14 cellular contexts compared by ENCODE assay signal in genomic region chr12:123097521-123098084, GRCh38. TPM values are rescaled to one million over a fixed set of nuclear protein-coding genes. Genes with fewer than 3 reads are reported as not detected.
A peak's percentile ranks its signal among the peaks of the same experiment; 100 is the strongest.
DNase-seq lines count a peak whose midpoint lies in the region; ATAC-seq and TF ChIP-seq lines count a peak whose summit lies in the region.
"Had no signal": no experiment of that assay in that cellular context is flagged by ENCODE, and none has a peak within 500 bp of the region (broad histone marks: within the 10 kb centered on the region; RNA-seq: fewer than 3 reads in every experiment).

No MANE protein-coding gene starts in this region.

- no peaks in the 10 kb centered on the region for H3K79me2 ChIP-seq in neural cell (replicated peaks; ENCODE audit: insufficient read depth, low read length)

- no peak for TF ChIP-seq RAD21 in neural cell (conservative IDR thresholded peaks at IDR 0.05)

- no peaks in the 10 kb centered on the region for H3K9me3 ChIP-seq in BLaER1
- no peaks in the 10 kb centered on the region for H3K9me3 ChIP-seq in neural cell (ENCODE audit: low read length)

- H3K4me3 ChIP-seq in BLaER1 (no peak overlapping the region), neural cell (ENCODE audit: low read length) (no peak overlapping the region)
- H3K4me3 ChIP-seq: neural progenitor cell had no signal

- H2AFZ ChIP-seq in neural cell (ENCODE audit: low read depth, low read length): no peak overlapping the region
- H2AFZ ChIP-seq: neural progenitor cell had no signal

- peak overlapping the region; percentile 79 for H3K4me2 ChIP-seq in BLaER1
- no peak overlapping the region for H3K4me2 ChIP-seq in neural cell (ENCODE audit: low read length)
- H3K4me2 ChIP-seq: KMS-11, neural progenitor cell had no signal

- H3K4me3 Mint-ChIP-seq in WTC11 (no peak overlapping the region), immature natural killer cell (no peak overlapping the region)
- H3K4me3 Mint-ChIP-seq: neural progenitor cell had no signal

- H3K4me1 ChIP-seq in BLaER1: peaks cover 82% of the 10 kb centered on the region

- no peak for TF ChIP-seq EP300 in neural cell (conservative IDR thresholded peaks at IDR 0.05; ENCODE audit: poor library complexity, severe bottlenecking)

- H3K27ac Mint-ChIP-seq in WTC11 (peak overlapping the region; percentile 44; the same call in 1 of the 2 replicates), immature natural killer cell (peak overlapping the region in 1 of 6 donors; percentile 2)
- H3K27ac Mint-ChIP-seq: neural progenitor cell had no signal

- CTCF ChIA-PET in WTC11 (lab: Charles Lee): no interaction called here

- H4K20me1 ChIP-seq in BLaER1: peaks cover 50% of the 10 kb centered on the region; the same call in 1 of the 2 replicates
- H4K20me1 ChIP-seq in neural cell (ENCODE audit: insufficient read depth): no peaks in the 10 kb centered on the region

- no peaks in the 10 kb centered on the region for H3K27me3 ChIP-seq in BLaER1
- H3K27me3 ChIP-seq in neural cell (ENCODE audit: insufficient read depth, low read depth, low read length): no peaks in the 10 kb centered on the region
- H3K27me3 ChIP-seq: neural progenitor cell had no signal

- no peaks in the 10 kb centered on the region for H3F3A ChIP-seq in neural cell (ENCODE audit: insufficient read depth, low read length, poor library complexity, severe bottlenecking)

- H3K36me3 ChIP-seq in BLaER1: peaks cover 22% of the 10 kb centered on the region; the same call in 1 of the 2 replicates
- H3K36me3 ChIP-seq in neural cell (ENCODE audit: insufficient read depth, low read length): no peaks in the 10 kb centered on the region
- H3K36me3 ChIP-seq: neural progenitor cell had no signal

- H3K9me2 ChIP-seq in neural cell (ENCODE audit: insufficient read depth, low read length): no peaks in the 10 kb centered on the region

- no peak for DNase-seq in WTC11 (ENCODE audit: low spot score)
- DNase-seq in Right ventricle myocardium inferior (ENCODE audit: missing footprints): peak; percentile 86
- no peak for DNase-seq in activated T-cell treated with anti-CD3 and anti-CD28 coated beads, Interleukin-2, amount 50 U/mL, for 48 hours
- no peak for DNase-seq in NCI-H1436 (lab: John Stamatoyannopoulos, UW)
- no peak for DNase-seq in activated CD4-positive, alpha-beta T cell treated with anti-CD3 and anti-CD28 coated beads for 48 hours
- no peak for DNase-seq in immature natural killer cell
- DNase-seq: 8988T; DMS153; NCI-H2107; stimulated activated naive CD4-positive, alpha-beta T cell treated with Interleukin-2 at 50 U/mL for 16 hours had no signal

- TF ChIP-seq CTCF in WTC11 (IDR thresholded peaks at IDR 0.05) (no peak), neural cell (IDR thresholded peaks at IDR 0.05; ENCODE audit: poor library complexity, severe bottlenecking) (no peak)

- POLR2A ChIA-PET in WTC11 (lab: Charles Lee): no interaction called here

- H3K9ac ChIP-seq in BLaER1 (peak overlapping the region; percentile 60), neural cell (ENCODE audit: low read length) (peak overlapping the region; percentile 16)
- H3K9ac ChIP-seq: KMS-11, neural progenitor cell had no signal

- H3K27ac ChIP-seq in BLaER1 (peak overlapping the region; percentile 65), neural cell (ENCODE audit: low read length) (peak overlapping the region; percentile 39)
- H3K27ac ChIP-seq: KMS-11, neural progenitor cell had no signal

- H3K36me3 Mint-ChIP-seq in WTC11: no peaks in the 10 kb centered on the region
- peaks cover 0 to 14% (median 3%) of the 10 kb centered on the region in 3 donors for H3K36me3 Mint-ChIP-seq in immature natural killer cell
- H3K36me3 Mint-ChIP-seq: neural progenitor cell had no signal

- intact Hi-C loops in Right ventricle myocardium inferior (cut with DNase I): loop anchor here (5.0 kb wide), 1 partner anchor 35 kb away; no protein-coding TSS in a partner anchor

- H3K9me3 Mint-ChIP-seq in WTC11 (no peaks in the 10 kb centered on the region), immature natural killer cell (no peaks in the 10 kb centered on the region)
- H3K9me3 Mint-ChIP-seq: neural progenitor cell had no signal

- ATAC-seq in WTC11 (no peak), Right ventricle myocardium inferior (peak; percentile 81)

- no peaks in the 10 kb centered on the region for H3K27me3 Mint-ChIP-seq in WTC11 (ENCODE audit: low read depth)
- H3K27me3 Mint-ChIP-seq in immature natural killer cell (ENCODE audit: low read depth in 3 of 3): peaks cover 0 to under 1% (median 0%) of the 10 kb centered on the region in 3 donors

- H3K4me1 Mint-ChIP-seq in WTC11 (peaks cover 20% of the 10 kb centered on the region), immature natural killer cell (peaks cover 0 to 4% of the 10 kb centered on the region in 2 donors)

TF ChIP-seq in WTC11, 78 proteins besides CTCF, POLR2A, EP300 and RAD21 (continues in another document):
- TF ChIP-seq ZBTB43 (CRISPR knock-in tag; IDR thresholded peaks at IDR 0.05) (no peak), ERG (CRISPR knock-in tag; IDR thresholded peaks at IDR 0.05) (no peak), ELF4 (CRISPR knock-in tag; IDR thresholded peaks at IDR 0.05; ENCODE audit: low read depth) (no peak), MXD4 (CRISPR knock-in tag; IDR thresholded peaks at IDR 0.05; ENCODE audit: borderline replicate concordance) (no peak), TCF7 (CRISPR knock-in tag; IDR thresholded peaks at IDR 0.05; ENCODE audit: low read depth) (no peak), ETV6 (CRISPR knock-in tag; IDR thresholded peaks at IDR 0.05) (no peak), GTF2I (CRISPR knock-in tag; conservative IDR thresholded peaks at IDR 0.05) (no peak), GABPB1 (CRISPR knock-in tag; IDR thresholded peaks at IDR 0.05) (no peak), ZNF317 (CRISPR knock-in tag; IDR thresholded peaks at IDR 0.05; ENCODE audit: borderline replicate concordance, low read depth) (no peak)

TF ChIP-seq in neural cell, 6 proteins besides CTCF, POLR2A, EP300 and RAD21:
- no peak for TF ChIP-seq EZH2 (IDR thresholded peaks at IDR 0.05; ENCODE audit: borderline replicate concordance, insufficient read depth, low read length, poor library complexity, severe bottlenecking)
- no peak for TF ChIP-seq REST (IDR thresholded peaks at IDR 0.05; ENCODE audit: borderline replicate concordance)
- no peak for TF ChIP-seq MXI1 (conservative IDR thresholded peaks at IDR 0.05; ENCODE audit: poor library complexity, severe bottlenecking)
- TF ChIP-seq SMC3 (conservative IDR thresholded peaks at IDR 0.05; ENCODE audit: poor library complexity): no peak
- no peak for TF ChIP-seq POLR2AphosphoS5 (IDR thresholded peaks at IDR 0.05)
- no peak for TF ChIP-seq TAF1 (IDR thresholded peaks at IDR 0.05; ENCODE audit: low read depth)

RNA-seq across cellular contexts. Expression of gene PITPNM2, which starts 53.3 kb away (rescaled TPM):
- total RNA-seq in WTC11 (2021) (4.8 to 8.2 TPM (median 7.4 TPM) in 3 replicates), Right ventricle myocardium inferior (19.6 TPM)
- polyA plus RNA-seq in neural cell (0.52 and 0.82 TPM in 2 replicates), immature natural killer cell (1 to 10 TPM; 4.7 to 8.6 (median 7.1) TPM)
- 3.2 and 4.4 TPM in 2 replicates for polyA minus RNA-seq in neural cell
